23 cellular contexts compared by ENCODE assay signal in genomic region chr3:23861689-23862088, GRCh38. TPM values are rescaled to one million over a fixed set of nuclear protein-coding genes. Genes with fewer than 3 reads are reported as not detected.
DNase-seq lines count a peak whose midpoint lies in the region; ATAC-seq and TF ChIP-seq lines count a peak whose summit lies in the region.
"Had no signal": no experiment of that assay in that cellular context is flagged by ENCODE, and none has a peak within 500 bp of the region (broad histone marks: within the 10 kb centered on the region; RNA-seq: fewer than 3 reads in every experiment).

No MANE protein-coding gene starts in this region.

- TF ChIP-seq POLR2A in uterus (IDR thresholded peaks at IDR 0.05), result no peak

- no peak for ATAC-seq in WTC11
- ATAC-seq in psoas muscle, result no peak
- ATAC-seq: GM12878 had no signal

- intact Hi-C loops in psoas muscle (cut with DNase I) (no loop called here), uterus (cut with DNase I; ENCODE audit: low total_unique reads) (no loop called here)

- peaks cover 64% of the 10 kb centered on the region for H3K4me1 Mint-ChIP-seq in WTC11

- H3K4me1 ChIP-seq in psoas muscle (peaks cover 74% of the 10 kb centered on the region), SJCRH30 (peaks cover 35% of the 10 kb centered on the region), uterus (peaks cover 0 to 9% of the 10 kb centered on the region in 2 donors)
- H3K4me1 ChIP-seq: BE2C had no signal

- H3K27me3 ChIP-seq in psoas muscle (ENCODE audit: insufficient read depth in 3 of 3, low read length in 2 of 3) (no peaks in the 10 kb centered on the region), SJCRH30 (no peaks in the 10 kb centered on the region), uterus (no peaks in the 10 kb centered on the region)
- H3K27me3 ChIP-seq: BE2C, BLaER1 had no signal

- H3K27ac ChIP-seq in psoas muscle (peak overlapping the region; percentile 89), SJCRH30 (no peak overlapping the region), uterus (no peak overlapping the region)
- H3K27ac ChIP-seq: BLaER1 had no signal

- DNase-seq in WTC11 (ENCODE audit: low spot score), result no peak
- no peak for DNase-seq in psoas muscle
- DNase-seq in SJCRH30, result no peak
- DNase-seq in dedifferentiated amniotic fluid mesenchymal stem cell (ENCODE audit: extremely low spot score), result no peak
- DNase-seq in uterus, result no peak
- DNase-seq: 8988T; ACHN; BE2C; C1 segment of cervical spinal cord; CD4-positive, alpha-beta memory T cell; CD4-positive, CD25-positive, alpha-beta regulatory T cell; CD8-positive, alpha-beta memory T cell; COR-L47; DMS 273 treated with DMSO at 0.1 percent for 48 hours; DMS153; DMS53; DMS79; DND-41; EL; GDM1 had no signal

- no peak overlapping the region for H3K27ac Mint-ChIP-seq in WTC11
- H3K27ac Mint-ChIP-seq: CD4-positive, CD25-positive, alpha-beta regulatory T cell had no signal

- H3K4me3 Mint-ChIP-seq in WTC11, result no peak overlapping the region
- H3K4me3 Mint-ChIP-seq: CD14-positive monocyte; CD8-positive, alpha-beta memory T cell had no signal

- POLR2A ChIA-PET in WTC11 (lab: Charles Lee), result no interaction called here

- H3K9me3 ChIP-seq in psoas muscle, result no peaks in the 10 kb centered on the region
- H3K9me3 ChIP-seq in SJCRH30 (replicated peaks), result no peaks in the 10 kb centered on the region
- no peaks in the 10 kb centered on the region for H3K9me3 ChIP-seq in uterus
- H3K9me3 ChIP-seq: BE2C had no signal

- H3K27me3 Mint-ChIP-seq in WTC11 (ENCODE audit: low read depth), result no peaks in the 10 kb centered on the region
- H3K27me3 Mint-ChIP-seq: CD4-positive, alpha-beta memory T cell; CD4-positive, CD25-positive, alpha-beta regulatory T cell had no signal

- CTCF ChIA-PET in WTC11 (lab: Charles Lee), result interaction anchor here (0.8 to 1.5 kb wide), 2 partner anchors 148 to 213 kb away, joined by 3 to 5 read pairs; no protein-coding TSS in a partner anchor

- TF ChIP-seq CTCF in WTC11 (IDR thresholded peaks at IDR 0.05), result no peak
- TF ChIP-seq CTCF in psoas muscle (IDR thresholded peaks at IDR 0.05), result no peak
- no peak for TF ChIP-seq CTCF in uterus (IDR thresholded peaks at IDR 0.05)

- H3K36me3 ChIP-seq in psoas muscle (ENCODE audit: insufficient read depth in 1 of 2, low read depth in 1 of 2) (no peaks in the 10 kb centered on the region), SJCRH30 (peaks cover 3% of the 10 kb centered on the region; the same call in 1 of the 2 replicates), uterus (no peaks in the 10 kb centered on the region)
- H3K36me3 ChIP-seq: BE2C had no signal

- 0 out of 2 replicates have a peak, but pooled peaks cover 2% of the 10 kb centered on the region for H3K36me3 Mint-ChIP-seq in WTC11

- 84 to 86% (median 86%) methylated on average over 9 of the region's 9 CpGs for WGBS in psoas muscle, 3 donors

- H3K9me3 Mint-ChIP-seq in WTC11, result no peaks in the 10 kb centered on the region
- H3K9me3 Mint-ChIP-seq: CD4-positive, alpha-beta memory T cell; CD4-positive, CD25-positive, alpha-beta regulatory T cell; CD8-positive, alpha-beta memory T cell had no signal

- H3K4me3 ChIP-seq in psoas muscle (no peak overlapping the region), SJCRH30 (no peak overlapping the region), uterus (no peak overlapping the region)
- H3K4me3 ChIP-seq: BLaER1, GM12878 had no signal

TF ChIP-seq in WTC11, 78 proteins besides CTCF, POLR2A, EP300 and RAD21:
- no peak for TF ChIP-seq ATF2 (CRISPR knock-in tag; IDR thresholded peaks at IDR 0.05; ENCODE audit: borderline replicate concordance, low read depth)
- TF ChIP-seq ZNF671 (CRISPR knock-in tag; IDR thresholded peaks at IDR 0.05), result no peak
- TF ChIP-seq OVOL2 (CRISPR knock-in tag; IDR thresholded peaks at IDR 0.05; ENCODE audit: borderline replicate concordance), result no peak
- 0 out of 2 replicates have a peak, but pooled peaks have one; percentile 65 for TF ChIP-seq AFF4 (CRISPR knock-in tag; IDR thresholded peaks at IDR 0.05; ENCODE audit: borderline replicate concordance)
- TF ChIP-seq ATF3 (CRISPR knock-in tag; conservative IDR thresholded peaks at IDR 0.05), result no peak
TF ChIP-seq in WTC11: peak in this region for 1.

RNA-seq across cellular contexts. Expression of gene NKIRAS1, which starts 55.1 kb away (rescaled TPM):
- 6.6 to 7.3 TPM (median 6.8 TPM) in 3 replicates for total RNA-seq in WTC11 (2021)
- total RNA-seq in psoas muscle, result 10 to 100 TPM; 19.8 to 30.7 (median 21.3) TPM
- 10 to 100 TPM; 19.5 to 52.4 (median 24.7) TPM for polyA plus RNA-seq in psoas muscle
- total RNA-seq in SJCRH30 (2014; rRNA removed; shearing (Covaris generic)), result 27.8 and 29.7 TPM in 2 replicates
- total RNA-seq in uterus, result 10 to 100 TPM in 3 of 4 donors, 1 to 10 TPM in 1; 3.6 to 25.0 (median 17.3) TPM

RNA-seq across cellular contexts. Expression of gene RPL15, which starts 55.2 kb away (rescaled TPM):
- total RNA-seq in WTC11 (2021) (2,428 to 2,870 TPM (median 2,865 TPM) in 3 replicates), psoas muscle (1,000 to 10,000 TPM; 1,021 to 1,350 (median 1,156) TPM), uterus (1,000 to 10,000 TPM; 2,242 to 5,103 (median 3,613) TPM)
- polyA plus RNA-seq in psoas muscle, result 1,000 to 10,000 TPM; 1,831 to 2,855 (median 2,304) TPM
- total RNA-seq in SJCRH30 (2014; rRNA removed; shearing (Covaris generic)), result 5,670 and 6,460 TPM in 2 replicates

RNA-seq across cellular contexts. Expression of gene UBE2E1, which starts 55.9 kb away (rescaled TPM):
- 115 to 124 TPM (median 121 TPM) in 3 replicates for total RNA-seq in WTC11 (2021)
- total RNA-seq in psoas muscle, result 100 to 1,000 TPM in 1 of 4 donors, 10 to 100 TPM in 3; 54.1 to 112 (median 90.1) TPM
- polyA plus RNA-seq in psoas muscle, result 10 to 100 TPM; 66.3 to 86.5 (median 66.6) TPM
- total RNA-seq in SJCRH30 (2014; rRNA removed; shearing (Covaris generic)), result 169 and 182 TPM in 2 replicates
- 100 to 1,000 TPM in 2 of 4 donors, 10 to 100 TPM in 2; 67.9 to 158 (median 95.7) TPM for total RNA-seq in uterus
